Comparison of ENCODE assay signal across 1 cellular context in genomic region chr2:30981519-30981918, GRCh38.
TF ChIP-seq lines count a peak whose summit lies in the region.

No MANE protein-coding gene starts in this region.

TF ChIP-seq in GM23338, 12 proteins besides CTCF, POLR2A, EP300 and RAD21 (continued from another document):
- TF ChIP-seq ZNF462 (CRISPR knock-in tag; IDR thresholded peaks at IDR 0.05) (no peak), NANOG (IDR thresholded peaks at IDR 0.05; ENCODE audit: borderline replicate concordance) (no peak), JUNB (IDR thresholded peaks at IDR 0.05; ENCODE audit: unreplicated experiment) (no peak), POLR2AphosphoS5 (IDR thresholded peaks at IDR 0.05; ENCODE audit: low read depth) (no peak), CREB1 (CRISPR knock-in tag; IDR thresholded peaks at IDR 0.05; ENCODE audit: low read depth) (no peak)
